Comparison of ENCODE assay signal across 1 cellular context in the genomic region with DNA sequence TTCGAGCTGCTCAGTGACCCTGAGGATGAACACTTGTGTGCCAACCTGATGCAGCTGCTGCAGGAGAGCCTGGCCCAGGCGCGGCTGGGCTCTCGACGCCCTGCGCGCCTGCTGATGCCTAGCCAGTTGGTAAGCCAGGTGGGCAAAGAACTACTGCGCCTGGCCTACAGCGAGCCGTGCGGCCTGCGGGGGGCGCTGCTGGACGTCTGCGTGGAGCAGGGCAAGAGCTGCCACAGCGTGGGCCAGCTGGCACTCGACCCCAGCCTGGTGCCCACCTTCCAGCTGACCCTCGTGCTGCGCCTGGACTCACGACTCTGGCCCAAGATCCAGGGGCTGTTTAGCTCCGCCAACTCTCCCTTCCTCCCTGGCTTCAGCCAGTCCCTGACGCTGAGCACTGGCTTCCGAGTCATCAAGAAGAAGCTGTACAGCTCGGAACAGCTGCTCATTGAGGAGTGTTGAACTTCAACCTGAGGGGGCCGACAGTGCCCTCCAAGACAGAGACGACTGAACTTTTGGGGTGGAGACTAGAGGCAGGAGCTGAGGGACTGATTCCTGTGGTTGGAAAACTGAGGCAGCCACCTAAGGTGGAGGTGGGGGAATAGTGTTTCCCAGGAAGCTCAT.
TF ChIP-seq lines count a peak whose summit lies in the region.

No MANE protein-coding gene starts in this region.

TF ChIP-seq in HepG2, 621 proteins besides CTCF, POLR2A, EP300 and RAD21 (continued from another document and continues in another):
- TF ChIP-seq, protein P1, sequence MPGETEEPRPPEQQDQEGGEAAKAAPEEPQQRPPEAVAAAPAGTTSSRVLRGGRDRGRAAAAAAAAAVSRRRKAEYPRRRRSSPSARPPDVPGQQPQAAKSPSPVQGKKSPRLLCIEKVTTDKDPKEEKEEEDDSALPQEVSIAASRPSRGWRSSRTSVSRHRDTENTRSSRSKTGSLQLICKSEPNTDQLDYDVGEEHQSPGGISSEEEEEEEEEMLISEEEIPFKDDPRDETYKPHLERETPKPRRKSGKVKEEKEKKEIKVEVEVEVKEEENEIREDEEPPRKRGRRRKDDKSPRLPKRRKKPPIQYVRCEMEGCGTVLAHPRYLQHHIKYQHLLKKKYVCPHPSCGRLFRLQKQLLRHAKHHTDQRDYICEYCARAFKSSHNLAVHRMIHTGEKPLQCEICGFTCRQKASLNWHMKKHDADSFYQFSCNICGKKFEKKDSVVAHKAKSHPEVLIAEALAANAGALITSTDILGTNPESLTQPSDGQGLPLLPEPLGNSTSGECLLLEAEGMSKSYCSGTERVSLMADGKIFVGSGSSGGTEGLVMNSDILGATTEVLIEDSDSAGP (CRISPR knock-in tag; IDR thresholded peaks at IDR 0.05; ENCODE audit: borderline replicate concordance), result peak; percentile 67; the same call in 1 of the 2 replicates
- no peak for TF ChIP-seq ZNF264 (CRISPR knock-in tag; IDR thresholded peaks at IDR 0.05)
- no peak for TF ChIP-seq NONO (IDR thresholded peaks at IDR 0.05)
- TF ChIP-seq NONO (CRISPR knock-in tag; conservative IDR thresholded peaks at IDR 0.05), result peak; percentile 69; the same call in 1 of the 2 replicates
- TF ChIP-seq ZNF720 (CRISPR knock-in tag; IDR thresholded peaks at IDR 0.05), result no peak
- TF ChIP-seq ZNF747 (CRISPR knock-in tag; IDR thresholded peaks at IDR 0.05; ENCODE audit: borderline replicate concordance), result no peak
- no peak for TF ChIP-seq ZNF652 (CRISPR knock-in tag; IDR thresholded peaks at IDR 0.05; ENCODE audit: borderline replicate concordance, low read depth)
- TF ChIP-seq, protein P2, sequence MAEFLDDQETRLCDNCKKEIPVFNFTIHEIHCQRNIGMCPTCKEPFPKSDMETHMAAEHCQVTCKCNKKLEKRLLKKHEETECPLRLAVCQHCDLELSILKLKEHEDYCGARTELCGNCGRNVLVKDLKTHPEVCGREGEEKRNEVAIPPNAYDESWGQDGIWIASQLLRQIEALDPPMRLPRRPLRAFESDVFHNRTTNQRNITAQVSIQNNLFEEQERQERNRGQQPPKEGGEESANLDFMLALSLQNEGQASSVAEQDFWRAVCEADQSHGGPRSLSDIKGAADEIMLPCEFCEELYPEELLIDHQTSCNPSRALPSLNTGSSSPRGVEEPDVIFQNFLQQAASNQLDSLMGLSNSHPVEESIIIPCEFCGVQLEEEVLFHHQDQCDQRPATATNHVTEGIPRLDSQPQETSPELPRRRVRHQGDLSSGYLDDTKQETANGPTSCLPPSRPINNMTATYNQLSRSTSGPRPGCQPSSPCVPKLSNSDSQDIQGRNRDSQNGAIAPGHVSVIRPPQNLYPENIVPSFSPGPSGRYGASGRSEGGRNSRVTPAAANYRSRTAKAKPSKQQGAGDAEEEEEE (CRISPR knock-in tag; IDR thresholded peaks at IDR 0.05; ENCODE audit: borderline replicate concordance), result no peak
- TF ChIP-seq, protein P3, sequence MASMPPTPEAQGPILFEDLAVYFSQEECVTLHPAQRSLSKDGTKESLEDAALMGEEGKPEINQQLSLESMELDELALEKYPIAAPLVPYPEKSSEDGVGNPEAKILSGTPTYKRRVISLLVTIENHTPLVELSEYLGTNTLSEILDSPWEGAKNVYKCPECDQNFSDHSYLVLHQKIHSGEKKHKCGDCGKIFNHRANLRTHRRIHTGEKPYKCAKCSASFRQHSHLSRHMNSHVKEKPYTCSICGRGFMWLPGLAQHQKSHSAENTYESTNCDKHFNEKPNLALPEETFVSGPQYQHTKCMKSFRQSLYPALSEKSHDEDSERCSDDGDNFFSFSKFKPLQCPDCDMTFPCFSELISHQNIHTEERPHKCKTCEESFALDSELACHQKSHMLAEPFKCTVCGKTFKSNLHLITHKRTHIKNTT (CRISPR knock-in tag; IDR thresholded peaks at IDR 0.05), result no peak
- TF ChIP-seq ZNF792 (CRISPR knock-in tag; IDR thresholded peaks at IDR 0.05), result no peak
- TF ChIP-seq KDM4B (CRISPR knock-in tag; IDR thresholded peaks at IDR 0.05), result no peak; the same call in 1 of the 2 replicates
- no peak for TF ChIP-seq KMT2A (CRISPR knock-in tag; IDR thresholded peaks at IDR 0.05)
- no peak for TF ChIP-seq KDM1A (CRISPR knock-in tag; IDR thresholded peaks at IDR 0.05)
- TF ChIP-seq HDAC1 (CRISPR knock-in tag; IDR thresholded peaks at IDR 0.05), result peak; percentile 38; the same call in 1 of the 2 replicates
- TF ChIP-seq HOXD1 (CRISPR knock-in tag; IDR thresholded peaks at IDR 0.05), result 0 out of 2 replicates have a peak, but pooled peaks have one; percentile 3
- 0 out of 2 replicates have a peak, but pooled peaks have one; percentile 9 for TF ChIP-seq UBTF (CRISPR knock-in tag; IDR thresholded peaks at IDR 0.05)
- no peak for TF ChIP-seq TBL1XR1 (IDR thresholded peaks at IDR 0.05; ENCODE audit: borderline replicate concordance, low read length, partially characterized antibody)
- TF ChIP-seq ZNF7 (CRISPR knock-in tag; IDR thresholded peaks at IDR 0.05), result no peak
- TF ChIP-seq AGO2 (optimal IDR thresholded peaks at IDR 0.05; ENCODE audit: low read depth, low read length), result peak; percentile 78
- 0 out of 2 replicates have a peak, but pooled peaks have one; percentile 39 for TF ChIP-seq TRIM24 (CRISPR knock-in tag; IDR thresholded peaks at IDR 0.05)
- TF ChIP-seq TGIF2 (CRISPR knock-in tag; IDR thresholded peaks at IDR 0.05), result 0 out of 2 replicates have a peak, but pooled peaks have one; percentile 51
- no peak for TF ChIP-seq ZNF510 (CRISPR knock-in tag; IDR thresholded peaks at IDR 0.05; ENCODE audit: low read depth)
- TF ChIP-seq MIER3 (CRISPR knock-in tag; IDR thresholded peaks at IDR 0.05; ENCODE audit: borderline replicate concordance), result no peak
- peak; percentile 94 for TF ChIP-seq PAF1 (CRISPR knock-in tag; IDR thresholded peaks at IDR 0.05)
- no peak for TF ChIP-seq NFE2L1 (CRISPR knock-in tag; IDR thresholded peaks at IDR 0.05; ENCODE audit: borderline replicate concordance)
- no peak for TF ChIP-seq THAP11 (CRISPR knock-in tag; IDR thresholded peaks at IDR 0.05)
- TF ChIP-seq TMF1 (CRISPR knock-in tag; IDR thresholded peaks at IDR 0.05; ENCODE audit: low read depth), result no peak; the same call in 1 of the 2 replicates
- peak; percentile 67; the same call in 1 of the 3 replicates for TF ChIP-seq MXI1 (IDR thresholded peaks at IDR 0.05; ENCODE audit: borderline replicate concordance, low read depth, low read length)
- TF ChIP-seq HOXA3 (CRISPR knock-in tag; IDR thresholded peaks at IDR 0.05), result peak; percentile 39
- TF ChIP-seq XRCC5 (optimal IDR thresholded peaks at IDR 0.05; ENCODE audit: low read length), result no peak
- no peak for TF ChIP-seq YEATS2 (CRISPR knock-in tag; IDR thresholded peaks at IDR 0.05; ENCODE audit: borderline replicate concordance)
- TF ChIP-seq ATF6 (CRISPR knock-in tag; conservative IDR thresholded peaks at IDR 0.05), result no peak
- TF ChIP-seq TP53 (CRISPR knock-in tag; conservative IDR thresholded peaks at IDR 0.05), result no peak
- peak; percentile 46; the same call in 1 of the 2 replicates for TF ChIP-seq ZNF768 (CRISPR knock-in tag; IDR thresholded peaks at IDR 0.05)
- TF ChIP-seq ZNF317 (CRISPR knock-in tag; IDR thresholded peaks at IDR 0.05), result 0 out of 2 replicates have a peak, but pooled peaks have one; percentile 39
- TF ChIP-seq, protein P4, sequence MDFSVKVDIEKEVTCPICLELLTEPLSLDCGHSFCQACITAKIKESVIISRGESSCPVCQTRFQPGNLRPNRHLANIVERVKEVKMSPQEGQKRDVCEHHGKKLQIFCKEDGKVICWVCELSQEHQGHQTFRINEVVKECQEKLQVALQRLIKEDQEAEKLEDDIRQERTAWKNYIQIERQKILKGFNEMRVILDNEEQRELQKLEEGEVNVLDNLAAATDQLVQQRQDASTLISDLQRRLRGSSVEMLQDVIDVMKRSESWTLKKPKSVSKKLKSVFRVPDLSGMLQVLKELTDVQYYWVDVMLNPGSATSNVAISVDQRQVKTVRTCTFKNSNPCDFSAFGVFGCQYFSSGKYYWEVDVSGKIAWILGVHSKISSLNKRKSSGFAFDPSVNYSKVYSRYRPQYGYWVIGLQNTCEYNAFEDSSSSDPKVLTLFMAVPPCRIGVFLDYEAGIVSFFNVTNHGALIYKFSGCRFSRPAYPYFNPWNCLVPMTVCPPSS (IDR thresholded peaks at IDR 0.05), result no peak
- no peak for TF ChIP-seq SIX1 (CRISPR knock-in tag; IDR thresholded peaks at IDR 0.05; ENCODE audit: borderline replicate concordance)
- TF ChIP-seq LBX2 (CRISPR knock-in tag; IDR thresholded peaks at IDR 0.05; ENCODE audit: borderline replicate concordance), result peak; percentile 64; the same call in 1 of the 2 replicates
- no peak for TF ChIP-seq ZNF605 (CRISPR knock-in tag; IDR thresholded peaks at IDR 0.05)
- TF ChIP-seq SOX6 (IDR thresholded peaks at IDR 0.05), result no peak
- peak; percentile 53 for TF ChIP-seq SOX6 (CRISPR knock-in tag; IDR thresholded peaks at IDR 0.05)
- TF ChIP-seq MATR3 (CRISPR knock-in tag; IDR thresholded peaks at IDR 0.05), result no peak
- TF ChIP-seq PPARG (CRISPR knock-in tag; conservative IDR thresholded peaks at IDR 0.05), result no peak
- TF ChIP-seq, protein P5, sequence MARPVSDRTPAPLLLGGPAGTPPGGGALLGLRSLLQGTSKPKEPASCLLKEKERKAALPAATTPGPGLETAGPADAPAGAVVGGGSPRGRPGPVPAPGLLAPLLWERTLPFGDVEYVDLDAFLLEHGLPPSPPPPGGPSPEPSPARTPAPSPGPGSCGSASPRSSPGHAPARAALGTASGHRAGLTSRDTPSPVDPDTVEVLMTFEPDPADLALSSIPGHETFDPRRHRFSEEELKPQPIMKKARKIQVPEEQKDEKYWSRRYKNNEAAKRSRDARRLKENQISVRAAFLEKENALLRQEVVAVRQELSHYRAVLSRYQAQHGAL (CRISPR knock-in tag; IDR thresholded peaks at IDR 0.05; ENCODE audit: not compliant biosample characterization), result no peak
- no peak for TF ChIP-seq REXO4 (CRISPR knock-in tag; IDR thresholded peaks at IDR 0.05; ENCODE audit: borderline replicate concordance)
- no peak for TF ChIP-seq DNMT1 (CRISPR knock-in tag; IDR thresholded peaks at IDR 0.05)
- TF ChIP-seq, protein P6, sequence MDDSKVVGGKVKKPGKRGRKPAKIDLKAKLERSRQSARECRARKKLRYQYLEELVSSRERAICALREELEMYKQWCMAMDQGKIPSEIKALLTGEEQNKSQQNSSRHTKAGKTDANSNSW (CRISPR knock-in tag; IDR thresholded peaks at IDR 0.05; ENCODE audit: borderline replicate concordance), result 0 out of 2 replicates have a peak, but pooled peaks have one; percentile 62
- TF ChIP-seq ZNF687 (CRISPR knock-in tag; IDR thresholded peaks at IDR 0.05), result peak; percentile 91
- TF ChIP-seq YY1 (IDR thresholded peaks at IDR 0.05; ENCODE audit: insufficient read depth, insufficient replicate concordance, low read depth, low read length), result peak; percentile 34
